20 cellular contexts compared by ENCODE assay signal in the genomic region with DNA sequence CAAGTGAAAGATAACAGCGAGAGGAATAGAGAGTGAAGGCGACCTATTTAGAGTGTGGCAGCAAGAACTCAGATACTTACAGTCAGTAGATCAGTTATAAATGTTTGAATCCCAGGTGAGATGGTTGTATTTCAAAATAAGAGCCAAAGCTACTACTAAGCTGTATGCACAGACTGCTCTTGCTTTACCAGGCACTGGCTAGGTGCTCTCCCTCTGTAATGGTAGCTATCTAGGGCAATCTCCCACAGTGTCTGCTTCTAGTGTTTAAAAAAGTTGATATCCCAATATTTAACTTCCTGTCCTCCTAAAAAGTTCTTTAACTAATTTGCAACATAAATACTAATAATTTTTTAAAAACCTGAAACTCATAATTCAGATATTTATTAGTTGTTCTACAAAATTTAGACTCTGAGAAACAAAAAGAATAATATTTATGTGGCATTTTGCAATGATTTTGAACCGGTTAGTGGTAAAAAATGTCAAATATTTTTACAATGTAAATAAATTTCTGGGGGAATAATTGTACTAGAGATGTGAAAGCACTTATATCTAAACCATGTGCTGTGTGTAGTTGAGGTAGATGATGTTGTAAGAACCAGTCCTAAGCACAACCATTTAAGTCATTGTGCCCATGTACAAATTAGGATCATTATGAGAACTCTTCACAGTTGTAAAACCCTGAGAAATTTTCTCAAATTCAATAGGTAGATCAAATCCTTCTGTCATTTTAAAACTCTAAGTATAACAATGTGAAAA.
DNase-seq lines count a peak whose midpoint lies in the region; ATAC-seq, FAIRE-seq and TF ChIP-seq lines count a peak whose summit lies in the region.
"Had no signal": no experiment of that assay in that cellular context is flagged by ENCODE, and none has a peak within 500 bp of the region (broad histone marks: within the 10 kb centered on the region; RNA-seq: fewer than 3 reads in every experiment).

No MANE protein-coding gene starts in this region.

- H3K4me3 ChIP-seq in SK-N-SH (ENCODE audit: low read depth in 2 of 2, low read length in 1 of 2) (no peak overlapping the region), adipocyte (ENCODE audit: low read length) (no peak overlapping the region)
- H3K4me3 ChIP-seq: K562 had no signal

- H4K20me1 ChIP-seq in SK-N-SH (ENCODE audit: insufficient read depth): no peaks in the 10 kb centered on the region

- H3K27ac ChIP-seq in SK-N-SH (ENCODE audit: low read depth in 2 of 2, low read length in 1 of 2): no peak overlapping the region
- H3K27ac ChIP-seq: 22Rv1, HL-60 had no signal

- H3K27me3 ChIP-seq in SK-N-SH (ENCODE audit: insufficient read depth) (no peaks in the 10 kb centered on the region), adipocyte (replicated peaks; ENCODE audit: control insufficient read depth, insufficient read depth, low read length) (no peaks in the 10 kb centered on the region)

- ATAC-seq in SK-N-SH treated with all-trans-retinoic acid at 6 μM for 48 hours (no peak), GM18907 (IDR thresholded peaks at IDR 0.05; ENCODE audit: unreplicated experiment) (no peak), GM18868 (IDR thresholded peaks at IDR 0.05; ENCODE audit: unreplicated experiment) (no peak)
- ATAC-seq: HCT116, K562 had no signal

- CTCF ChIA-PET in SK-N-SH (lab: Yijun Ruan, JAX): no interaction called here

- H3K79me2 ChIP-seq in SK-N-SH (ENCODE audit: insufficient read depth): no peaks in the 10 kb centered on the region

- TF ChIP-seq EP300 in SK-N-SH (IDR thresholded peaks at IDR 0.05; ENCODE audit: borderline replicate concordance in 1 of 2, low read depth in 1 of 2, low read length in 1 of 2): no peak

- FAIRE-seq in frontal cortex (lab: Jason Lieb, UNC): peak; percentile 21
- FAIRE-seq: G401.6, GM12891, GM19239, H54, K562 had no signal

- DNase-seq in SK-N-SH (no peak), adipocyte (ENCODE audit: low read depth) (peak; percentile 58), frontal cortex (ENCODE audit: low spot score in 2 of 2) (no peak), nucleus accumbens (lab: John Stamatoyannopoulos, UW) (no peak)
- DNase-seq in activated CD8-positive, alpha-beta memory T cell treated with anti-CD3 and anti-CD28 coated beads for 24 hours: no peak
- DNase-seq: C1 segment of cervical spinal cord; CD4-positive, alpha-beta T cell; DMS79; EL had no signal

- H3K9me3 ChIP-seq in SK-N-SH (no peaks in the 10 kb centered on the region), adipocyte (ENCODE audit: control insufficient read depth, low read length) (no peaks in the 10 kb centered on the region)

- TF ChIP-seq RAD21 in SK-N-SH (IDR thresholded peaks at IDR 0.05; ENCODE audit: low read length): no peak

- TF ChIP-seq CTCF in SK-N-SH (IDR thresholded peaks at IDR 0.05): no peak

- H3K9ac ChIP-seq in SK-N-SH: no peak overlapping the region
- H3K9ac ChIP-seq in adipocyte (ENCODE audit: low read length): no peak overlapping the region

- no peaks in the 10 kb centered on the region for H3K9me2 ChIP-seq in SK-N-SH

- H2AFZ ChIP-seq in SK-N-SH (ENCODE audit: low read depth): peak overlapping the region; percentile 33; the same call in 1 of the 2 replicates

- WGBS in SK-N-SH (ENCODE audit: low lambda C conversion rate): 91% methylated on average over 3 of the region's 3 CpGs

- peaks cover 0 to under 1% of the 10 kb centered on the region in 2 experiments; a peak in 2 of 4 replicates for H3K4me1 ChIP-seq in SK-N-SH (ENCODE audit: control insufficient read depth in 1 of 2, insufficient read depth in 2 of 2, low read depth in 1 of 2, low read length in 1 of 2)
- H3K4me1 ChIP-seq in adipocyte (ENCODE audit: control insufficient read depth, insufficient read depth, low read length): no peaks in the 10 kb centered on the region

- H3F3A ChIP-seq in SK-N-SH (replicated peaks; ENCODE audit: insufficient read depth): no peaks in the 10 kb centered on the region

- H3K4me2 ChIP-seq in SK-N-SH: no peak overlapping the region

- POLR2A ChIA-PET in SK-N-SH (lab: Yijun Ruan, JAX): no interaction called here

- no peaks in the 10 kb centered on the region for H3K36me3 ChIP-seq in SK-N-SH (replicated peaks in 1 of 2; ENCODE audit: control insufficient read depth in 1 of 2, insufficient read depth in 2 of 2, low read length in 1 of 2)
- no peaks in the 10 kb centered on the region for H3K36me3 ChIP-seq in adipocyte (ENCODE audit: control insufficient read depth, insufficient read depth, low read length, severe bottlenecking)

TF ChIP-seq in SK-N-SH, 30 proteins besides CTCF, POLR2A, EP300 and RAD21 (continues in another document):
- TF ChIP-seq SIN3A (IDR thresholded peaks at IDR 0.05; ENCODE audit: borderline replicate concordance, low read depth, low read length) (no peak), FOSL2 (IDR thresholded peaks at IDR 0.05; ENCODE audit: borderline replicate concordance, low read depth) (no peak), FOXJ3 (CRISPR knock-in tag; IDR thresholded peaks at IDR 0.05) (no peak), FOXM1 (IDR thresholded peaks at IDR 0.05; ENCODE audit: low read depth) (no peak), USF1 (IDR thresholded peaks at IDR 0.05; ENCODE audit: borderline replicate concordance, low read depth) (no peak), TAF1 (IDR thresholded peaks at IDR 0.05; ENCODE audit: borderline replicate concordance, low read depth, low read length) (no peak), PBX3 (IDR thresholded peaks at IDR 0.05) (no peak), MXI1 (IDR thresholded peaks at IDR 0.05; ENCODE audit: low read depth, low read length) (no peak)

TF ChIP-seq in SK-N-SH treated with all-trans-retinoic acid at 6 μM for 48 hours, 23 proteins besides CTCF, POLR2A, EP300 and RAD21 (continues in another document):
- TF ChIP-seq ZNF8 (CRISPR knock-in tag; IDR thresholded peaks at IDR 0.05): no peak
- no peak for TF ChIP-seq ZC3H10 (CRISPR knock-in tag; IDR thresholded peaks at IDR 0.05)
- no peak for TF ChIP-seq TCF4 (CRISPR knock-in tag; IDR thresholded peaks at IDR 0.05; ENCODE audit: borderline replicate concordance)
- TF ChIP-seq, protein P1, sequence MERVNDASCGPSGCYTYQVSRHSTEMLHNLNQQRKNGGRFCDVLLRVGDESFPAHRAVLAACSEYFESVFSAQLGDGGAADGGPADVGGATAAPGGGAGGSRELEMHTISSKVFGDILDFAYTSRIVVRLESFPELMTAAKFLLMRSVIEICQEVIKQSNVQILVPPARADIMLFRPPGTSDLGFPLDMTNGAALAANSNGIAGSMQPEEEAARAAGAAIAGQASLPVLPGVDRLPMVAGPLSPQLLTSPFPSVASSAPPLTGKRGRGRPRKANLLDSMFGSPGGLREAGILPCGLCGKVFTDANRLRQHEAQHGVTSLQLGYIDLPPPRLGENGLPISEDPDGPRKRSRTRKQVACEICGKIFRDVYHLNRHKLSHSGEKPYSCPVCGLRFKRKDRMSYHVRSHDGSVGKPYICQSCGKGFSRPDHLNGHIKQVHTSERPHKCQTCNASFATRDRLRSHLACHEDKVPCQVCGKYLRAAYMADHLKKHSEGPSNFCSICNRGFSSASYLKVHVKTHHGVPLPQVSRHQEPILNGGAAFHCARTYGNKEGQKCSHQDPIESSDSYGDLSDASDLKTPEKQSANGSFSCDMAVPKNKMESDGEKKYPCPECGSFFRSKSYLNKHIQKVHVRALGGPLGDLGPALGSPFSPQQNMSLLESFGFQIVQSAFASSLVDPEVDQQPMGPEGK (CRISPR knock-in tag; IDR thresholded peaks at IDR 0.05; ENCODE audit: borderline replicate concordance): no peak
- no peak for TF ChIP-seq CSRNP3 (CRISPR knock-in tag; IDR thresholded peaks at IDR 0.05)
- TF ChIP-seq ZFP3 (CRISPR knock-in tag; IDR thresholded peaks at IDR 0.05): no peak
- no peak for TF ChIP-seq ZNF70 (CRISPR knock-in tag; IDR thresholded peaks at IDR 0.05)
- TF ChIP-seq BACH2 (CRISPR knock-in tag; IDR thresholded peaks at IDR 0.05; ENCODE audit: borderline replicate concordance): no peak
- TF ChIP-seq OSR1 (CRISPR knock-in tag; IDR thresholded peaks at IDR 0.05): no peak
- TF ChIP-seq CSDC2 (CRISPR knock-in tag; IDR thresholded peaks at IDR 0.05): no peak
- TF ChIP-seq ZFP30 (CRISPR knock-in tag; IDR thresholded peaks at IDR 0.05): no peak
- no peak for TF ChIP-seq ARNTL (CRISPR knock-in tag; IDR thresholded peaks at IDR 0.05; ENCODE audit: borderline replicate concordance, low read depth)
- TF ChIP-seq, protein P2, sequence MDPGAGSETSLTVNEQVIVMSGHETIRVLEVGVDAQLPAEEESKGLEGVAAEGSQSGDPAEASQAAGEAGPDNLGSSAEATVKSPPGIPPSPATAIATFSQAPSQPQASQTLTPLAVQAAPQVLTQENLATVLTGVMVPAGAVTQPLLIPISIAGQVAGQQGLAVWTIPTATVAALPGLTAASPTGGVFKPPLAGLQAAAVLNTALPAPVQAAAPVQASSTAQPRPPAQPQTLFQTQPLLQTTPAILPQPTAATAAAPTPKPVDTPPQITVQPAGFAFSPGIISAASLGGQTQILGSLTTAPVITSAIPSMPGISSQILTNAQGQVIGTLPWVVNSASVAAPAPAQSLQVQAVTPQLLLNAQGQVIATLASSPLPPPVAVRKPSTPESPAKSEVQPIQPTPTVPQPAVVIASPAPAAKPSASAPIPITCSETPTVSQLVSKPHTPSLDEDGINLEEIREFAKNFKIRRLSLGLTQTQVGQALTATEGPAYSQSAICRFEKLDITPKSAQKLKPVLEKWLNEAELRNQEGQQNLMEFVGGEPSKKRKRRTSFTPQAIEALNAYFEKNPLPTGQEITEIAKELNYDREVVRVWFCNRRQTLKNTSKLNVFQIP (CRISPR knock-in tag; IDR thresholded peaks at IDR 0.05; ENCODE audit: borderline replicate concordance, low read depth): no peak
- TF ChIP-seq SNAI2 (CRISPR knock-in tag; IDR thresholded peaks at IDR 0.05): no peak
- no peak for TF ChIP-seq GLIS3 (CRISPR knock-in tag; IDR thresholded peaks at IDR 0.05)
- TF ChIP-seq ISL1 (CRISPR knock-in tag; IDR thresholded peaks at IDR 0.05): no peak
